ENCODE assay signal across 15 cellular contexts in the genomic region with DNA sequence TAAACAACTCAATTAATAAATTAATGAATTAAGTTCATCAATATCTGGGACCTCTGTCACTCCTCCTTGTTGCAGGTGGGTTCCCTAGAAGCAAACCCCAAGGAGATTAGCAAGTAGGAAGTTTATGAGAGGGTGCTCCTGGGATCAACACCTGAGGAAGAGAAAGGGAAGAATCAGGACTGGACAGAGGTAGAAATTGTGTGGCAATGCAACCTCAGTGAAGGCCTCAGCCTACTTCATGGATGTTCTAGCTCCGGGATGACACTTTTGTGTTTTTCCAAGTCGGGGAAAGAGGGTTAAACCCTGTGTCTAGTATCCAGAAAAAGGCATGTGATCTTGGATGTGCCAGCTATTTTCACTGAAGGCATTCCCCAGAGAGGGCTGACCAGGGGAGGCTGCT. TPM values are rescaled to one million over a fixed set of nuclear protein-coding genes. Genes with fewer than 3 reads are reported as not detected.
A peak's percentile ranks its signal among the peaks of the same experiment; 100 is the strongest.
DNase-seq lines count a peak whose midpoint lies in the region; ATAC-seq and TF ChIP-seq lines count a peak whose summit lies in the region.
"Had no signal": no experiment of that assay in that cellular context is flagged by ENCODE, and none has a peak within 500 bp of the region (broad histone marks: within the 10 kb centered on the region; RNA-seq: fewer than 3 reads in every experiment).

No MANE protein-coding gene starts in this region.

- H3K9ac ChIP-seq in SK-N-SH (no peak overlapping the region), rectal smooth muscle tissue (ENCODE audit: low read length) (no peak overlapping the region)

- no peaks in the 10 kb centered on the region for H3K27me3 Mint-ChIP-seq in osteocyte (ENCODE audit: unreplicated experiment)

- no peak for TF ChIP-seq POLR2A in suprapubic skin (IDR thresholded peaks at IDR 0.05)

- H3K4me3 Mint-ChIP-seq in osteocyte (ENCODE audit: unreplicated experiment): no peak overlapping the region
- H3K4me3 Mint-ChIP-seq: CD8-positive, alpha-beta memory T cell had no signal

- H3K27ac ChIP-seq in SK-N-SH (ENCODE audit: low read depth in 2 of 2, low read length in 1 of 2) (no peak overlapping the region), rectal smooth muscle tissue (ENCODE audit: low read depth, low read length) (peak overlapping the region; percentile 81), suprapubic skin (peak overlapping the region; percentile 84)
- H3K27ac ChIP-seq: 22Rv1, HL-60 had no signal

- peaks cover 4% of the 10 kb centered on the region for H3F3A ChIP-seq in SK-N-SH (replicated peaks; ENCODE audit: insufficient read depth)

- H3K9me3 ChIP-seq in SK-N-SH (no peaks in the 10 kb centered on the region), suprapubic skin (no peaks in the 10 kb centered on the region), HAP-1 (no peaks in the 10 kb centered on the region)

- no peaks in the 10 kb centered on the region for H3K79me2 ChIP-seq in SK-N-SH (ENCODE audit: insufficient read depth)

- no peak overlapping the region for H2AFZ ChIP-seq in SK-N-SH (ENCODE audit: low read depth)

- TF ChIP-seq EP300 in SK-N-SH (IDR thresholded peaks at IDR 0.05; ENCODE audit: borderline replicate concordance in 1 of 2, low read depth in 1 of 2, low read length in 1 of 2) (no peak), suprapubic skin (IDR thresholded peaks at IDR 0.05) (no peak)

- no peak for TF ChIP-seq CTCF in SK-N-SH (IDR thresholded peaks at IDR 0.05)
- TF ChIP-seq CTCF in suprapubic skin (IDR thresholded peaks at IDR 0.05): no peak
- no peak for TF ChIP-seq CTCF in osteocyte (IDR thresholded peaks at IDR 0.05)

- no peak overlapping the region for H3K4me2 ChIP-seq in SK-N-SH

- no peak for DNase-seq in SK-N-SH
- DNase-seq in suprapubic skin (ENCODE audit: low spot score in 2 of 2): no peak
- DNase-seq in HAP-1 (ENCODE audit: low spot score in 2 of 2): no peak
- DNase-seq in mucosa of gallbladder (ENCODE audit: low spot score): no peak
- no peak for DNase-seq in osteocyte (ENCODE audit: extremely low spot score, unreplicated experiment)
- no peak for DNase-seq in DMS 273 (lab: John Stamatoyannopoulos, UW; ENCODE audit: unreplicated experiment)
- DNase-seq: CD8-positive, alpha-beta memory T cell; DMS 273 treated with DMSO at 0.1 percent for 48 hours had no signal

- 32% methylated on average over 2 of the region's 2 CpGs for WGBS in SK-N-SH (ENCODE audit: low lambda C conversion rate)
- WGBS in suprapubic skin: 87% methylated on average over 2 of the region's 2 CpGs

- H3K9me3 Mint-ChIP-seq in osteocyte (ENCODE audit: unreplicated experiment): no peaks in the 10 kb centered on the region
- H3K9me3 Mint-ChIP-seq: CD8-positive, alpha-beta memory T cell had no signal

- H3K27me3 ChIP-seq in SK-N-SH (ENCODE audit: insufficient read depth) (no peaks in the 10 kb centered on the region), rectal smooth muscle tissue (ENCODE audit: control insufficient read depth, insufficient read depth, low read length) (no peaks in the 10 kb centered on the region), suprapubic skin (no peaks in the 10 kb centered on the region), HAP-1 (ENCODE audit: low read depth) (peaks cover 30% of the 10 kb centered on the region)

- H3K4me3 ChIP-seq in SK-N-SH (ENCODE audit: low read depth in 2 of 2, low read length in 1 of 2) (no peak overlapping the region), rectal smooth muscle tissue (ENCODE audit: low read length) (no peak overlapping the region), suprapubic skin (no peak overlapping the region), HAP-1 (no peak overlapping the region)

- H3K27ac Mint-ChIP-seq in osteocyte (ENCODE audit: unreplicated experiment): no peak overlapping the region
- H3K27ac Mint-ChIP-seq: CD8-positive, alpha-beta memory T cell had no signal

- POLR2A ChIA-PET in SK-N-SH (lab: Yijun Ruan, JAX): no interaction called here

- H3K36me3 Mint-ChIP-seq in osteocyte (ENCODE audit: unreplicated experiment): no peaks in the 10 kb centered on the region
- H3K36me3 Mint-ChIP-seq: CD8-positive, alpha-beta memory T cell had no signal

- in situ Hi-C loops in HAP-1 (cut with MboI; ENCODE audit: low sequenced_read_pairs): no loop called here

- no peaks in the 10 kb centered on the region for H4K20me1 ChIP-seq in SK-N-SH (ENCODE audit: insufficient read depth)

- H3K36me3 ChIP-seq in SK-N-SH (replicated peaks in 1 of 2; ENCODE audit: control insufficient read depth in 1 of 2, insufficient read depth in 2 of 2, low read length in 1 of 2) (no peaks in the 10 kb centered on the region), rectal smooth muscle tissue (ENCODE audit: control insufficient read depth, insufficient read depth, low read length) (no peaks in the 10 kb centered on the region), suprapubic skin (no peaks in the 10 kb centered on the region), HAP-1 (replicated peaks) (no peaks in the 10 kb centered on the region)

- no peaks in the 10 kb centered on the region for H3K4me1 ChIP-seq in SK-N-SH (ENCODE audit: control insufficient read depth in 1 of 2, insufficient read depth in 2 of 2, low read depth in 1 of 2, low read length in 1 of 2)
- peaks cover 44% of the 10 kb centered on the region for H3K4me1 ChIP-seq in rectal smooth muscle tissue (ENCODE audit: control insufficient read depth, insufficient read depth, low read length)
- H3K4me1 ChIP-seq in suprapubic skin: peaks cover 44% of the 10 kb centered on the region
- H3K4me1 ChIP-seq in HAP-1: no peaks in the 10 kb centered on the region

- no peak for ATAC-seq in SK-N-SH treated with all-trans-retinoic acid at 6 μM for 48 hours
- ATAC-seq: HCT116 had no signal

- no peaks in the 10 kb centered on the region for H3K9me2 ChIP-seq in SK-N-SH

- no peak for TF ChIP-seq RAD21 in SK-N-SH (IDR thresholded peaks at IDR 0.05; ENCODE audit: low read length)

- peaks cover 35% of the 10 kb centered on the region for H3K4me1 Mint-ChIP-seq in osteocyte (ENCODE audit: unreplicated experiment)
- H3K4me1 Mint-ChIP-seq: CD8-positive, alpha-beta memory T cell had no signal

- CTCF ChIA-PET in SK-N-SH (lab: Yijun Ruan, JAX): interaction anchor here (0.8 to 1.6 kb wide), 3 partner anchors 19 to 48 kb away, joined by 3 to 4 read pairs (median 4); no protein-coding TSS in a partner anchor

TF ChIP-seq in SK-N-SH, 30 proteins besides CTCF, POLR2A, EP300 and RAD21 (continues in another document):
- TF ChIP-seq POLR2AphosphoS5 (IDR thresholded peaks at IDR 0.05; ENCODE audit: low read depth, low read length): no peak
- TF ChIP-seq, protein P1, sequence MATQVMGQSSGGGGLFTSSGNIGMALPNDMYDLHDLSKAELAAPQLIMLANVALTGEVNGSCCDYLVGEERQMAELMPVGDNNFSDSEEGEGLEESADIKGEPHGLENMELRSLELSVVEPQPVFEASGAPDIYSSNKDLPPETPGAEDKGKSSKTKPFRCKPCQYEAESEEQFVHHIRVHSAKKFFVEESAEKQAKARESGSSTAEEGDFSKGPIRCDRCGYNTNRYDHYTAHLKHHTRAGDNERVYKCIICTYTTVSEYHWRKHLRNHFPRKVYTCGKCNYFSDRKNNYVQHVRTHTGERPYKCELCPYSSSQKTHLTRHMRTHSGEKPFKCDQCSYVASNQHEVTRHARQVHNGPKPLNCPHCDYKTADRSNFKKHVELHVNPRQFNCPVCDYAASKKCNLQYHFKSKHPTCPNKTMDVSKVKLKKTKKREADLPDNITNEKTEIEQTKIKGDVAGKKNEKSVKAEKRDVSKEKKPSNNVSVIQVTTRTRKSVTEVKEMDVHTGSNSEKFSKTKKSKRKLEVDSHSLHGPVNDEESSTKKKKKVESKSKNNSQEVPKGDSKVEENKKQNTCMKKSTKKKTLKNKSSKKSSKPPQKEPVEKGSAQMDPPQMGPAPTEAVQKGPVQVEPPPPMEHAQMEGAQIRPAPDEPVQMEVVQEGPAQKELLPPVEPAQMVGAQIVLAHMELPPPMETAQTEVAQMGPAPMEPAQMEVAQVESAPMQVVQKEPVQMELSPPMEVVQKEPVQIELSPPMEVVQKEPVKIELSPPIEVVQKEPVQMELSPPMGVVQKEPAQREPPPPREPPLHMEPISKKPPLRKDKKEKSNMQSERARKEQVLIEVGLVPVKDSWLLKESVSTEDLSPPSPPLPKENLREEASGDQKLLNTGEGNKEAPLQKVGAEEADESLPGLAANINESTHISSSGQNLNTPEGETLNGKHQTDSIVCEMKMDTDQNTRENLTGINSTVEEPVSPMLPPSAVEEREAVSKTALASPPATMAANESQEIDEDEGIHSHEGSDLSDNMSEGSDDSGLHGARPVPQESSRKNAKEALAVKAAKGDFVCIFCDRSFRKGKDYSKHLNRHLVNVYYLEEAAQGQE (IDR thresholded peaks at IDR 0.05; ENCODE audit: low read depth, low read length): peak; percentile 57; the same call in 1 of the 2 replicates

TF ChIP-seq in SK-N-SH treated with all-trans-retinoic acid at 6 μM for 48 hours, 23 proteins besides CTCF, POLR2A, EP300 and RAD21:
- TF ChIP-seq, protein P2, sequence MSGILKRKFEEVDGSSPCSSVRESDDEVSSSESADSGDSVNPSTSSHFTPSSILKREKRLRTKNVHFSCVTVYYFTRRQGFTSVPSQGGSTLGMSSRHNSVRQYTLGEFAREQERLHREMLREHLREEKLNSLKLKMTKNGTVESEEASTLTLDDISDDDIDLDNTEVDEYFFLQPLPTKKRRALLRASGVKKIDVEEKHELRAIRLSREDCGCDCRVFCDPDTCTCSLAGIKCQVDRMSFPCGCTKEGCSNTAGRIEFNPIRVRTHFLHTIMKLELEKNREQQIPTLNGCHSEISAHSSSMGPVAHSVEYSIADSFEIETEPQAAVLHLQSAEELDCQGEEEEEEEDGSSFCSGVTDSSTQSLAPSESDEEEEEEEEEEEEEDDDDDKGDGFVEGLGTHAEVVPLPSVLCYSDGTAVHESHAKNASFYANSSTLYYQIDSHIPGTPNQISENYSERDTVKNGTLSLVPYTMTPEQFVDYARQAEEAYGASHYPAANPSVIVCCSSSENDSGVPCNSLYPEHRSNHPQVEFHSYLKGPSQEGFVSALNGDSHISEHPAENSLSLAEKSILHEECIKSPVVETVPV (CRISPR knock-in tag; IDR thresholded peaks at IDR 0.05): no peak
- TF ChIP-seq ZNF8 (CRISPR knock-in tag; IDR thresholded peaks at IDR 0.05): no peak
- no peak for TF ChIP-seq PPARA (CRISPR knock-in tag; IDR thresholded peaks at IDR 0.05; ENCODE audit: borderline replicate concordance)
- no peak for TF ChIP-seq ESRRG (CRISPR knock-in tag; IDR thresholded peaks at IDR 0.05)
- no peak for TF ChIP-seq RARB (CRISPR knock-in tag; IDR thresholded peaks at IDR 0.05)
- no peak for TF ChIP-seq GLIS3 (CRISPR knock-in tag; IDR thresholded peaks at IDR 0.05)
- no peak for TF ChIP-seq ZNF565 (CRISPR knock-in tag; conservative IDR thresholded peaks at IDR 0.05; ENCODE audit: low read depth)
TF ChIP-seq in SK-N-SH treated with all-trans-retinoic acid at 6 μM for 48 hours: peak in this region for 0.

RNA-seq across cellular contexts. Expression of a gene that starts 23.2 kb away (rescaled TPM):
- polyA plus RNA-seq in SK-N-SH (2012; rRNA removed): not detected in 2 replicates
- under 0.01 TPM in 2 replicates for polyA plus RNA-seq in SK-N-SH (2012; cell fraction: cytosol; rRNA removed)
- polyA plus RNA-seq in SK-N-SH (2012; cell fraction: nucleus; rRNA removed): 0.01 TPM in 1 of 2 replicates, not detected in the other
- total RNA-seq in suprapubic skin (10 to 100 TPM in 2 of 4 donors, 1 to 10 TPM in 2; 4.1 to 17.3 (median 9.3) TPM), mucosa of gallbladder (38.9 TPM), osteocyte (11.3 and 11.8 TPM in 2 replicates)
- total RNA-seq: A673; CD8-positive, alpha-beta memory T cell; H4 had no signal

Comparison
In these comparisons a context has a peak if more than half of its experiments do, and no peak if none do; other contexts are left out.
1. H3K27ac ChIP-seq: peak in rectal smooth muscle tissue (single experiment) and suprapubic skin (single experiment); none in SK-N-SH (0 of 2).